Comparison of ENCODE assay signal across 1 cellular context in the genomic region with DNA sequence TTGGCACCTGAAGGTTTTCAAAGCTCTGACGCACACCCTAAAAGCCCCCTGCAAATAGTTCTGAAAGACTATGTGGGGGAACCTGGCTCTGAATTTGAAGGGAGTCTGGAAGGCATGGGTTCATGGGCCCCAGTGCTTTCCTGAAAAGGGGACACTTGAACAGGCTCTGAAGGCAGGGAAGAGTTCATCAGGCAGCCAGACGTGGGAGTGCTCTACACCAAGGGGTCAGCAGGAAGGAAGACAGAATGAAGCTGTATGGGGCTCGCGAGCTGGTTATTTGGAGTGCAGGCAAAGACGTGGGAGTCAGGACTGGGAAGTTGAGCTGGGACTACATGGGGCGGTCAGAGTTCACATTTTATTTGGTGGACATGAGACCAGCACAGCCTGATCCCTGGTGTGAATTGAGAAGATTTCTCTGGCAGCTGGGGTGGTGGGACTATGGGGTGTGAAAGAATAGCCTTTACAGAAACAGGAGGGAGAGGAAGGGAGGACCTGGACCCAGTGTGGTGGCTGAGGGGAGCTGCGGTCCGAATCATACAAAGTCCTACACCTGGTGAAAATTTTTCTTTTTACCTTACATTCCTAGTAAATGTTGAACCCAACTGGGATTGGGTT.
TF ChIP-seq lines count a peak whose summit lies in the region.

No MANE protein-coding gene starts in this region.

TF ChIP-seq in endothelial cell of umbilical vein, 7 proteins besides CTCF, POLR2A, EP300 and RAD21:
- TF ChIP-seq EZH2 (IDR thresholded peaks at IDR 0.05; ENCODE audit: borderline replicate concordance, low read depth, low read length, severe bottlenecking) (no peak), JUN (IDR thresholded peaks at IDR 0.05; ENCODE audit: borderline replicate concordance, insufficient read depth, insufficient read length, low read depth) (no peak), GATA2 (IDR thresholded peaks at IDR 0.05; ENCODE audit: insufficient read depth, insufficient read length, low read depth, low read length) (no peak), FOS (IDR thresholded peaks at IDR 0.05; ENCODE audit: borderline replicate concordance, insufficient read depth, low read length) (no peak), POLR2AphosphoS5 (IDR thresholded peaks at IDR 0.05; ENCODE audit: insufficient read depth, low read depth, low read length) (no peak), MYC (IDR thresholded peaks at IDR 0.05; ENCODE audit: low read depth, low read length) (no peak)
- TF ChIP-seq, protein P1, sequence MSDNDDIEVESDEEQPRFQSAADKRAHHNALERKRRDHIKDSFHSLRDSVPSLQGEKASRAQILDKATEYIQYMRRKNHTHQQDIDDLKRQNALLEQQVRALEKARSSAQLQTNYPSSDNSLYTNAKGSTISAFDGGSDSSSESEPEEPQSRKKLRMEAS (IDR thresholded peaks at IDR 0.05; ENCODE audit: insufficient read depth, insufficient read length): no peak
